In the genomic region with DNA sequence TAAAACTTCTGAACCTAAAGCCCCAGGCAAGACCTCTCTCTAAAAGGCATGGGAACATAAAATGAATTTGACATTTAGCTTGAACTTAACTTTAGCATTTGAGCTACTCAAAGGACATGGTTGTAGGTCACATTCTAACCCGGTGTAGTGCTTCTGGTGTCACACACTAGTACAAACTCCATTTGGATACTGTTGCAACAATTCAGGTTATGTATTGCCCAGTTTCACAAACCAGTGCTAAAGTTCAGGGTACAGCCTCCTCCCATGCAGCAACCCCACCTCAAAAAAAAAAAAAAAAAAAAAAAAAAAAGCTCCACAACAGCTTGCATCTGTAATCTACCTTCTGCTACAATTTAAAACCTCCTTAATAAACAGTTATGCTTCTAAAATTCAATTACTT, we compare ENCODE assay signal across 1 cellular context.
TF ChIP-seq lines count a peak whose summit lies in the region.

No MANE protein-coding gene starts in this region.

TF ChIP-seq in HepG2, 621 proteins besides CTCF, POLR2A, EP300 and RAD21 (continued from another document and continues in another):
- TF ChIP-seq ZKSCAN5 (CRISPR knock-in tag; IDR thresholded peaks at IDR 0.05) (no peak), ZSCAN22 (CRISPR knock-in tag; IDR thresholded peaks at IDR 0.05) (no peak), CREM (IDR thresholded peaks at IDR 0.05) (peak; percentile 68; the same call in 1 of the 2 replicates), CREM (CRISPR knock-in tag; IDR thresholded peaks at IDR 0.05) (no peak), ATF1 (CRISPR knock-in tag; IDR thresholded peaks at IDR 0.05) (peak; percentile 54; the same call in 1 of the 2 replicates), NFE2L1 (CRISPR knock-in tag; IDR thresholded peaks at IDR 0.05; ENCODE audit: borderline replicate concordance) (no peak), HMG20A (CRISPR knock-in tag; IDR thresholded peaks at IDR 0.05; ENCODE audit: borderline replicate concordance) (peak; percentile 70; the same call in 1 of the 2 replicates), GPN1 (CRISPR knock-in tag; IDR thresholded peaks at IDR 0.05; ENCODE audit: borderline replicate concordance) (no peak), SRSF9 (IDR thresholded peaks at IDR 0.05; ENCODE audit: borderline replicate concordance, insufficient read depth, low read depth, low read length, poor library complexity, severe bottlenecking) (no peak), CBFB (CRISPR knock-in tag; IDR thresholded peaks at IDR 0.05) (no peak), ZNF615 (CRISPR knock-in tag; IDR thresholded peaks at IDR 0.05; ENCODE audit: borderline replicate concordance) (no peak), ZNF253 (CRISPR knock-in tag; IDR thresholded peaks at IDR 0.05; ENCODE audit: borderline replicate concordance) (no peak), LCORL (IDR thresholded peaks at IDR 0.05) (peak; percentile 75; the same call in 1 of the 2 replicates), LCORL (CRISPR knock-in tag; IDR thresholded peaks at IDR 0.05) (peak; percentile 84), MYC (CRISPR knock-in tag; IDR thresholded peaks at IDR 0.05; ENCODE audit: borderline replicate concordance) (no peak; the same call in 1 of the 2 replicates), YY1 (IDR thresholded peaks at IDR 0.05; ENCODE audit: insufficient read depth, insufficient replicate concordance, low read depth, low read length) (no peak), ZFY (CRISPR knock-in tag; IDR thresholded peaks at IDR 0.05) (no peak), TAF15 (IDR thresholded peaks at IDR 0.05; ENCODE audit: low read depth, low read length, poor library complexity, severe bottlenecking) (no peak), MED13 (CRISPR knock-in tag; IDR thresholded peaks at IDR 0.05) (peak; percentile 57; the same call in 1 of the 2 replicates), ARID2 (CRISPR knock-in tag; IDR thresholded peaks at IDR 0.05; ENCODE audit: borderline replicate concordance) (no peak), RBM22 (optimal IDR thresholded peaks at IDR 0.05; ENCODE audit: low read length) (no peak), KDM6A (CRISPR knock-in tag; IDR thresholded peaks at IDR 0.05; ENCODE audit: low read depth) (peak; percentile 77), DNMT1 (CRISPR knock-in tag; IDR thresholded peaks at IDR 0.05) (no peak), NCOA2 (CRISPR knock-in tag; IDR thresholded peaks at IDR 0.05) (peak; percentile 81), CBX1 (IDR thresholded peaks at IDR 0.05; ENCODE audit: low read depth) (no peak), ZNF136 (CRISPR knock-in tag; IDR thresholded peaks at IDR 0.05; ENCODE audit: low read depth) (no peak), ONECUT2 (CRISPR knock-in tag; IDR thresholded peaks at IDR 0.05) (no peak), ZSCAN12 (CRISPR knock-in tag; IDR thresholded peaks at IDR 0.05) (no peak), JUND (CRISPR knock-in tag; IDR thresholded peaks at IDR 0.05) (no peak), GTF2F1 (IDR thresholded peaks at IDR 0.05; ENCODE audit: low read length) (no peak), FLYWCH1 (CRISPR knock-in tag; IDR thresholded peaks at IDR 0.05) (no peak), FIP1L1 (IDR thresholded peaks at IDR 0.05; ENCODE audit: borderline replicate concordance, insufficient read depth, low read depth, low read length) (no peak), KLF6 (CRISPR knock-in tag; IDR thresholded peaks at IDR 0.05) (no peak), CENPT (CRISPR knock-in tag; IDR thresholded peaks at IDR 0.05; ENCODE audit: low read depth) (no peak), ZNF331 (CRISPR knock-in tag; IDR thresholded peaks at IDR 0.05) (peak; percentile 91), MAFF (IDR thresholded peaks at IDR 0.05; ENCODE audit: low read depth, low read length) (no peak), XBP1 (CRISPR knock-in tag; IDR thresholded peaks at IDR 0.05) (no peak), ZNF251 (CRISPR knock-in tag; IDR thresholded peaks at IDR 0.05) (no peak), NR2C2 (CRISPR knock-in tag; IDR thresholded peaks at IDR 0.05; ENCODE audit: borderline replicate concordance) (peak; percentile 88), SRSF4 (IDR thresholded peaks at IDR 0.05; ENCODE audit: low read depth, low read length, poor library complexity, severe bottlenecking) (no peak), MZF1 (CRISPR knock-in tag; IDR thresholded peaks at IDR 0.05; ENCODE audit: borderline replicate concordance) (no peak), ZNF20 (CRISPR knock-in tag; IDR thresholded peaks at IDR 0.05) (no peak), SIN3B (IDR thresholded peaks at IDR 0.05; ENCODE audit: low read length) (no peak), ZSCAN25 (CRISPR knock-in tag; IDR thresholded peaks at IDR 0.05) (no peak), SP2 (CRISPR knock-in tag; IDR thresholded peaks at IDR 0.05) (no peak)
- TF ChIP-seq, protein P1, sequence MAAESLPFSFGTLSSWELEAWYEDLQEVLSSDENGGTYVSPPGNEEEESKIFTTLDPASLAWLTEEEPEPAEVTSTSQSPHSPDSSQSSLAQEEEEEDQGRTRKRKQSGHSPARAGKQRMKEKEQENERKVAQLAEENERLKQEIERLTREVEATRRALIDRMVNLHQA (CRISPR knock-in tag; IDR thresholded peaks at IDR 0.05) = no peak
- TF ChIP-seq, protein P2, sequence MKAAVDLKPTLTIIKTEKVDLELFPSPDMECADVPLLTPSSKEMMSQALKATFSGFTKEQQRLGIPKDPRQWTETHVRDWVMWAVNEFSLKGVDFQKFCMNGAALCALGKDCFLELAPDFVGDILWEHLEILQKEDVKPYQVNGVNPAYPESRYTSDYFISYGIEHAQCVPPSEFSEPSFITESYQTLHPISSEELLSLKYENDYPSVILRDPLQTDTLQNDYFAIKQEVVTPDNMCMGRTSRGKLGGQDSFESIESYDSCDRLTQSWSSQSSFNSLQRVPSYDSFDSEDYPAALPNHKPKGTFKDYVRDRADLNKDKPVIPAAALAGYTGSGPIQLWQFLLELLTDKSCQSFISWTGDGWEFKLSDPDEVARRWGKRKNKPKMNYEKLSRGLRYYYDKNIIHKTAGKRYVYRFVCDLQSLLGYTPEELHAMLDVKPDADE (CRISPR knock-in tag; IDR thresholded peaks at IDR 0.05) = no peak
- TF ChIP-seq, protein P3, sequence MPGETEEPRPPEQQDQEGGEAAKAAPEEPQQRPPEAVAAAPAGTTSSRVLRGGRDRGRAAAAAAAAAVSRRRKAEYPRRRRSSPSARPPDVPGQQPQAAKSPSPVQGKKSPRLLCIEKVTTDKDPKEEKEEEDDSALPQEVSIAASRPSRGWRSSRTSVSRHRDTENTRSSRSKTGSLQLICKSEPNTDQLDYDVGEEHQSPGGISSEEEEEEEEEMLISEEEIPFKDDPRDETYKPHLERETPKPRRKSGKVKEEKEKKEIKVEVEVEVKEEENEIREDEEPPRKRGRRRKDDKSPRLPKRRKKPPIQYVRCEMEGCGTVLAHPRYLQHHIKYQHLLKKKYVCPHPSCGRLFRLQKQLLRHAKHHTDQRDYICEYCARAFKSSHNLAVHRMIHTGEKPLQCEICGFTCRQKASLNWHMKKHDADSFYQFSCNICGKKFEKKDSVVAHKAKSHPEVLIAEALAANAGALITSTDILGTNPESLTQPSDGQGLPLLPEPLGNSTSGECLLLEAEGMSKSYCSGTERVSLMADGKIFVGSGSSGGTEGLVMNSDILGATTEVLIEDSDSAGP (CRISPR knock-in tag; IDR thresholded peaks at IDR 0.05; ENCODE audit: borderline replicate concordance) = no peak
- TF ChIP-seq, protein P4, sequence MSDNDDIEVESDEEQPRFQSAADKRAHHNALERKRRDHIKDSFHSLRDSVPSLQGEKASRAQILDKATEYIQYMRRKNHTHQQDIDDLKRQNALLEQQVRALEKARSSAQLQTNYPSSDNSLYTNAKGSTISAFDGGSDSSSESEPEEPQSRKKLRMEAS (IDR thresholded peaks at IDR 0.05) = peak; percentile 61
- TF ChIP-seq, protein P5, sequence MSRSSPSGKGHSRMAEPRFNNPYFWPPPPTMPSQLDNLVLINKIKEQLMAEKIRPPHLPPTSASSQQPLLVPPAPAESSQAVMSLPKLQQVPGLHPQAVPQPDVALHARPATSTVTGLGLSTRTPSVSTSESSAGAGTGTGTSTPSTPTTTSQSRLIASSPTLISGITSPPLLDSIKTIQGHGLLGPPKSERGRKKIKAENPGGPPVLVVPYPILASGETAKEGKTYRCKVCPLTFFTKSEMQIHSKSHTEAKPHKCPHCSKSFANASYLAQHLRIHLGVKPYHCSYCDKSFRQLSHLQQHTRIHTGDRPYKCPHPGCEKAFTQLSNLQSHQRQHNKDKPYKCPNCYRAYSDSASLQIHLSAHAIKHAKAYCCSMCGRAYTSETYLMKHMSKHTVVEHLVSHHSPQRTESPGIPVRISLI (CRISPR knock-in tag; IDR thresholded peaks at IDR 0.05; ENCODE audit: borderline replicate concordance) = peak; percentile 98
- TF ChIP-seq, protein P6, sequence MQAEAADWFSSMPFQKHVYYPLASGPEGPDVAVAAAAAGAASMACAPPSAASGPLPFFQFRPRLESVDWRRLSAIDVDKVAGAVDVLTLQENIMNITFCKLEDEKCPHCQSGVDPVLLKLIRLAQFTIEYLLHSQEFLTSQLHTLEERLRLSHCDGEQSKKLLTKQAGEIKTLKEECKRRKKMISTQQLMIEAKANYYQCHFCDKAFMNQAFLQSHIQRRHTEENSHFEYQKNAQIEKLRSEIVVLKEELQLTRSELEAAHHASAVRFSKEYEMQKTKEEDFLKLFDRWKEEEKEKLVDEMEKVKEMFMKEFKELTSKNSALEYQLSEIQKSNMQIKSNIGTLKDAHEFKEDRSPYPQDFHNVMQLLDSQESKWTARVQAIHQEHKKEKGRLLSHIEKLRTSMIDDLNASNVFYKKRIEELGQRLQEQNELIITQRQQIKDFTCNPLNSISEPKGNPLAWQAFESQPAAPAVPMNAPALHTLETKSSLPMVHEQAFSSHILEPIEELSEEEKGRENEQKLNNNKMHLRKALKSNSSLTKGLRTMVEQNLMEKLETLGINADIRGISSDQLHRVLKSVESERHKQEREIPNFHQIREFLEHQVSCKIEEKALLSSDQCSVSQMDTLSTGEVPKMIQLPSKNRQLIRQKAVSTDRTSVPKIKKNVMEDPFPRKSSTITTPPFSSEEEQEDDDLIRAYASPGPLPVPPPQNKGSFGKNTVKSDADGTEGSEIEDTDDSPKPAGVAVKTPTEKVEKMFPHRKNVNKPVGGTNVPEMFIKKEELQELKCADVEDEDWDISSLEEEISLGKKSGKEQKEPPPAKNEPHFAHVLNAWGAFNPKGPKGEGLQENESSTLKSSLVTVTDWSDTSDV (CRISPR knock-in tag; IDR thresholded peaks at IDR 0.05) = no peak
- TF ChIP-seq, protein P7, sequence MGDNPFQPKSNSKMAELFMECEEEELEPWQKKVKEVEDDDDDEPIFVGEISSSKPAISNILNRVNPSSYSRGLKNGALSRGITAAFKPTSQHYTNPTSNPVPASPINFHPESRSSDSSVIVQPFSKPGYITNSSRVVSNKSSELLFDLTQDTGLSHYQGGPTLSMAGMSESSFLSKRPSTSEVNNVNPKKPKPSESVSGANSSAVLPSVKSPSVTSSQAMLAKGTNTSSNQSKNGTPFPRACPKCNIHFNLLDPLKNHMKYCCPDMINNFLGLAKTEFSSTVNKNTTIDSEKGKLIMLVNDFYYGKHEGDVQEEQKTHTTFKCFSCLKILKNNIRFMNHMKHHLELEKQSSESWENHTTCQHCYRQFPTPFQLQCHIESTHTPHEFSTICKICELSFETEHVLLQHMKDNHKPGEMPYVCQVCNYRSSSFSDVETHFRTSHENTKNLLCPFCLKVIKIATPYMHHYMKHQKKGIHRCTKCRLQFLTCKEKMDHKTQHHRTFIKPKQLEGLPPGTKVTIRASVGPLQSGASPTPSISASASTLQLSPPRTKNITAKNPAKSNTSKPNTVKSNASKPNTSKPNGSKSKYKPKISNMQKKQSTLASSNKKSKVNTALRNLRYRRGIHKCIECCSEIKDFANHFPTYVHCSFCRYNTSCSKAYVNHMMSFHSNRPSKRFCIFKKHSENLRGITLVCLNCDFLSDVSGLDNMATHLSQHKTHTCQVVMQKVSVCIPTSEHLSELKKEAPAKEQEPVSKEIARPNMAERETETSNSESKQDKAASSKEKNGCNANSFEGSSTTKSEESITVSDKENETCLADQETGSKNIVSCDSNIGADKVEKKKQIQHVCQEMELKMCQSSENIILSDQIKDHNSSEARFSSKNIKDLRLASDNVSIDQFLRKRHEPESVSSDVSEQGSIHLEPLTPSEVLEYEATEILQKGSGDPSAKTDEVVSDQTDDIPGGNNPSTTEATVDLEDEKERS (CRISPR knock-in tag; IDR thresholded peaks at IDR 0.05) = peak; percentile 43; the same call in 1 of the 2 replicates
- TF ChIP-seq, protein P8, sequence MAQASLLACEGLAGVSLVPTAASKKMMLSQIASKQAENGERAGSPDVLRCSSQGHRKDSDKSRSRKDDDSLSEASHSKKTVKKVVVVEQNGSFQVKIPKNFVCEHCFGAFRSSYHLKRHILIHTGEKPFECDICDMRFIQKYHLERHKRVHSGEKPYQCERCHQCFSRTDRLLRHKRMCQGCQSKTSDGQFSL (CRISPR knock-in tag; IDR thresholded peaks at IDR 0.05) = no peak
- TF ChIP-seq, protein P9, sequence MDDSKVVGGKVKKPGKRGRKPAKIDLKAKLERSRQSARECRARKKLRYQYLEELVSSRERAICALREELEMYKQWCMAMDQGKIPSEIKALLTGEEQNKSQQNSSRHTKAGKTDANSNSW (CRISPR knock-in tag; IDR thresholded peaks at IDR 0.05; ENCODE audit: borderline replicate concordance) = no peak
- TF ChIP-seq, protein P10, sequence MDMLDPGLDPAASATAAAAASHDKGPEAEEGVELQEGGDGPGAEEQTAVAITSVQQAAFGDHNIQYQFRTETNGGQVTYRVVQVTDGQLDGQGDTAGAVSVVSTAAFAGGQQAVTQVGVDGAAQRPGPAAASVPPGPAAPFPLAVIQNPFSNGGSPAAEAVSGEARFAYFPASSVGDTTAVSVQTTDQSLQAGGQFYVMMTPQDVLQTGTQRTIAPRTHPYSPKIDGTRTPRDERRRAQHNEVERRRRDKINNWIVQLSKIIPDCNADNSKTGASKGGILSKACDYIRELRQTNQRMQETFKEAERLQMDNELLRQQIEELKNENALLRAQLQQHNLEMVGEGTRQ (IDR thresholded peaks at IDR 0.05; ENCODE audit: low read depth, low read length) = no peak
- TF ChIP-seq, protein P10 (CRISPR knock-in tag; IDR thresholded peaks at IDR 0.05; ENCODE audit: borderline replicate concordance) = no peak
